In genomic region chr2:43000242-43001054, GRCh38 we compare ENCODE assay signal across 1 cellular context.
TF ChIP-seq lines count a peak whose summit lies in the region.

No MANE protein-coding gene starts in this region.

TF ChIP-seq in HepG2, 621 proteins besides CTCF, POLR2A, EP300 and RAD21 (continued from another document and continues in another):
- TF ChIP-seq SP5 (CRISPR knock-in tag; IDR thresholded peaks at IDR 0.05; ENCODE audit: borderline replicate concordance, low read depth) (no peak), ZBTB2 (CRISPR knock-in tag; IDR thresholded peaks at IDR 0.05; ENCODE audit: low read depth) (peak; percentile 78), ZMYM4 (CRISPR knock-in tag; IDR thresholded peaks at IDR 0.05) (0 out of 2 replicates have a peak, but pooled peaks have one; percentile 43), NPAS2 (CRISPR knock-in tag; IDR thresholded peaks at IDR 0.05; ENCODE audit: borderline replicate concordance) (no peak), ZFX (CRISPR knock-in tag; IDR thresholded peaks at IDR 0.05; ENCODE audit: low read depth) (peak; percentile 89), ZFP90 (CRISPR knock-in tag; IDR thresholded peaks at IDR 0.05; ENCODE audit: borderline replicate concordance) (0 out of 2 replicates have a peak, but pooled peaks have one; percentile 38), NFRKB (IDR thresholded peaks at IDR 0.05) (no peak), ZMAT3 (CRISPR knock-in tag; conservative IDR thresholded peaks at IDR 0.05) (no peak), ZFYVE20 (CRISPR knock-in tag; IDR thresholded peaks at IDR 0.05; ENCODE audit: borderline replicate concordance, low read depth) (no peak; the same call in 1 of the 2 replicates), ZNF773 (CRISPR knock-in tag; IDR thresholded peaks at IDR 0.05; ENCODE audit: borderline replicate concordance) (no peak), ZNF292 (CRISPR knock-in tag; IDR thresholded peaks at IDR 0.05; ENCODE audit: borderline replicate concordance, low read depth) (peak; percentile 52; the same call in 1 of the 2 replicates), ZHX1 (CRISPR knock-in tag; IDR thresholded peaks at IDR 0.05; ENCODE audit: low read depth) (peak; percentile 62; the same call in 1 of the 2 replicates), SIX4 (CRISPR knock-in tag; IDR thresholded peaks at IDR 0.05) (no peak), ZNF496 (CRISPR knock-in tag; IDR thresholded peaks at IDR 0.05; ENCODE audit: insufficient replicate concordance) (no peak), ATF7 (IDR thresholded peaks at IDR 0.05) (no peak), ATF7 (CRISPR knock-in tag; IDR thresholded peaks at IDR 0.05) (peak; percentile 59; the same call in 1 of the 2 replicates), KLF12 (CRISPR knock-in tag; IDR thresholded peaks at IDR 0.05; ENCODE audit: borderline replicate concordance) (no peak), ZNF430 (CRISPR knock-in tag; IDR thresholded peaks at IDR 0.05) (peak; percentile 44; the same call in 1 of the 2 replicates), ZNF460 (CRISPR knock-in tag; IDR thresholded peaks at IDR 0.05; ENCODE audit: borderline replicate concordance) (no peak), ZNF253 (CRISPR knock-in tag; IDR thresholded peaks at IDR 0.05; ENCODE audit: borderline replicate concordance) (peak; percentile 90; the same call in 1 of the 2 replicates), ADNP (CRISPR knock-in tag; IDR thresholded peaks at IDR 0.05) (no peak), RXRB (CRISPR knock-in tag; IDR thresholded peaks at IDR 0.05; ENCODE audit: borderline replicate concordance) (0 out of 2 replicates have a peak, but pooled peaks have one; percentile 49), NFATC3 (CRISPR knock-in tag; IDR thresholded peaks at IDR 0.05) (no peak), ZSCAN30 (CRISPR knock-in tag; IDR thresholded peaks at IDR 0.05) (no peak), ZBTB42 (CRISPR knock-in tag; IDR thresholded peaks at IDR 0.05) (no peak), ZNF747 (CRISPR knock-in tag; IDR thresholded peaks at IDR 0.05; ENCODE audit: borderline replicate concordance) (no peak), ZNF160 (CRISPR knock-in tag; IDR thresholded peaks at IDR 0.05) (no peak), BCL6 (CRISPR knock-in tag; IDR thresholded peaks at IDR 0.05) (no peak), ZNF275 (CRISPR knock-in tag; IDR thresholded peaks at IDR 0.05; ENCODE audit: borderline replicate concordance) (0 out of 2 replicates have a peak, but pooled peaks have one; percentile 41), KDM5B (CRISPR knock-in tag; IDR thresholded peaks at IDR 0.05; ENCODE audit: borderline replicate concordance) (peak; percentile 91; the same call in 1 of the 2 replicates), CENPX (CRISPR knock-in tag; IDR thresholded peaks at IDR 0.05) (no peak), HCFC1 (IDR thresholded peaks at IDR 0.05; ENCODE audit: low read depth, low read length) (no peak), RFXANK (CRISPR knock-in tag; IDR thresholded peaks at IDR 0.05) (no peak), FIP1L1 (IDR thresholded peaks at IDR 0.05; ENCODE audit: borderline replicate concordance, insufficient read depth, low read depth, low read length) (no peak)
- TF ChIP-seq, protein P1, sequence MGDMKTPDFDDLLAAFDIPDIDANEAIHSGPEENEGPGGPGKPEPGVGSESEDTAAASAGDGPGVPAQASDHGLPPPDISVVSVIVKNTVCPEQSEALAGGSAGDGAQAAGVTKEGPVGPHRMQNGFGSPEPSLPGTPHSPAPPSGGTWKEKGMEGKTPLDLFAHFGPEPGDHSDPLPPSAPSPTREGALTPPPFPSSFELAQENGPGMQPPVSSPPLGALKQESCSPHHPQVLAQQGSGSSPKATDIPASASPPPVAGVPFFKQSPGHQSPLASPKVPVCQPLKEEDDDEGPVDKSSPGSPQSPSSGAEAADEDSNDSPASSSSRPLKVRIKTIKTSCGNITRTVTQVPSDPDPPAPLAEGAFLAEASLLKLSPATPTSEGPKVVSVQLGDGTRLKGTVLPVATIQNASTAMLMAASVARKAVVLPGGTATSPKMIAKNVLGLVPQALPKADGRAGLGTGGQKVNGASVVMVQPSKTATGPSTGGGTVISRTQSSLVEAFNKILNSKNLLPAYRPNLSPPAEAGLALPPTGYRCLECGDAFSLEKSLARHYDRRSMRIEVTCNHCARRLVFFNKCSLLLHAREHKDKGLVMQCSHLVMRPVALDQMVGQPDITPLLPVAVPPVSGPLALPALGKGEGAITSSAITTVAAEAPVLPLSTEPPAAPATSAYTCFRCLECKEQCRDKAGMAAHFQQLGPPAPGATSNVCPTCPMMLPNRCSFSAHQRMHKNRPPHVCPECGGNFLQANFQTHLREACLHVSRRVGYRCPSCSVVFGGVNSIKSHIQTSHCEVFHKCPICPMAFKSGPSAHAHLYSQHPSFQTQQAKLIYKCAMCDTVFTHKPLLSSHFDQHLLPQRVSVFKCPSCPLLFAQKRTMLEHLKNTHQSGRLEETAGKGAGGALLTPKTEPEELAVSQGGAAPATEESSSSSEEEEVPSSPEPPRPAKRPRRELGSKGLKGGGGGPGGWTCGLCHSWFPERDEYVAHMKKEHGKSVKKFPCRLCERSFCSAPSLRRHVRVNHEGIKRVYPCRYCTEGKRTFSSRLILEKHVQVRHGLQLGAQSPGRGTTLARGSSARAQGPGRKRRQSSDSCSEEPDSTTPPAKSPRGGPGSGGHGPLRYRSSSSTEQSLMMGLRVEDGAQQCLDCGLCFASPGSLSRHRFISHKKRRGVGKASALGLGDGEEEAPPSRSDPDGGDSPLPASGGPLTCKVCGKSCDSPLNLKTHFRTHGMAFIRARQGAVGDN (CRISPR knock-in tag; IDR thresholded peaks at IDR 0.05), result peak; percentile 100
- TF ChIP-seq, protein P2, sequence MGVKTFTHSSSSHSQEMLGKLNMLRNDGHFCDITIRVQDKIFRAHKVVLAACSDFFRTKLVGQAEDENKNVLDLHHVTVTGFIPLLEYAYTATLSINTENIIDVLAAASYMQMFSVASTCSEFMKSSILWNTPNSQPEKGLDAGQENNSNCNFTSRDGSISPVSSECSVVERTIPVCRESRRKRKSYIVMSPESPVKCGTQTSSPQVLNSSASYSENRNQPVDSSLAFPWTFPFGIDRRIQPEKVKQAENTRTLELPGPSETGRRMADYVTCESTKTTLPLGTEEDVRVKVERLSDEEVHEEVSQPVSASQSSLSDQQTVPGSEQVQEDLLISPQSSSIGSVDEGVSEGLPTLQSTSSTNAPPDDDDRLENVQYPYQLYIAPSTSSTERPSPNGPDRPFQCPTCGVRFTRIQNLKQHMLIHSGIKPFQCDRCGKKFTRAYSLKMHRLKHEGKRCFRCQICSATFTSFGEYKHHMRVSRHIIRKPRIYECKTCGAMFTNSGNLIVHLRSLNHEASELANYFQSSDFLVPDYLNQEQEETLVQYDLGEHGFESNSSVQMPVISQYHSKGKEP (CRISPR knock-in tag; IDR thresholded peaks at IDR 0.05), result no peak
- TF ChIP-seq, protein P3, sequence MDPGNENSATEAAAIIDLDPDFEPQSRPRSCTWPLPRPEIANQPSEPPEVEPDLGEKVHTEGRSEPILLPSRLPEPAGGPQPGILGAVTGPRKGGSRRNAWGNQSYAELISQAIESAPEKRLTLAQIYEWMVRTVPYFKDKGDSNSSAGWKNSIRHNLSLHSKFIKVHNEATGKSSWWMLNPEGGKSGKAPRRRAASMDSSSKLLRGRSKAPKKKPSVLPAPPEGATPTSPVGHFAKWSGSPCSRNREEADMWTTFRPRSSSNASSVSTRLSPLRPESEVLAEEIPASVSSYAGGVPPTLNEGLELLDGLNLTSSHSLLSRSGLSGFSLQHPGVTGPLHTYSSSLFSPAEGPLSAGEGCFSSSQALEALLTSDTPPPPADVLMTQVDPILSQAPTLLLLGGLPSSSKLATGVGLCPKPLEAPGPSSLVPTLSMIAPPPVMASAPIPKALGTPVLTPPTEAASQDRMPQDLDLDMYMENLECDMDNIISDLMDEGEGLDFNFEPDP (CRISPR knock-in tag; conservative IDR thresholded peaks at IDR 0.05), result no peak
- TF ChIP-seq, protein P4, sequence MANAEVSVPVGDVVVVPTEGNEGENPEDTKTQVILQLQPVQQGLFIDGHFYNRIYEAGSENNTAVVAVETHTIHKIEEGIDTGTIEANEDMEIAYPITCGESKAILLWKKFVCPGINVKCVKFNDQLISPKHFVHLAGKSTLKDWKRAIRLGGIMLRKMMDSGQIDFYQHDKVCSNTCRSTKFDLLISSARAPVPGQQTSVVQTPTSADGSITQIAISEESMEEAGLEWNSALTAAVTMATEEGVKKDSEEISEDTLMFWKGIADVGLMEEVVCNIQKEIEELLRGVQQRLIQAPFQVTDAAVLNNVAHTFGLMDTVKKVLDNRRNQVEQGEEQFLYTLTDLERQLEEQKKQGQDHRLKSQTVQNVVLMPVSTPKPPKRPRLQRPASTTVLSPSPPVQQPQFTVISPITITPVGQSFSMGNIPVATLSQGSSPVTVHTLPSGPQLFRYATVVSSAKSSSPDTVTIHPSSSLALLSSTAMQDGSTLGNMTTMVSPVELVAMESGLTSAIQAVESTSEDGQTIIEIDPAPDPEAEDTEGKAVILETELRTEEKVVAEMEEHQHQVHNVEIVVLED (CRISPR knock-in tag; IDR thresholded peaks at IDR 0.05; ENCODE audit: borderline replicate concordance), result peak; percentile 53; the same call in 1 of the 2 replicates
- TF ChIP-seq, protein P5, sequence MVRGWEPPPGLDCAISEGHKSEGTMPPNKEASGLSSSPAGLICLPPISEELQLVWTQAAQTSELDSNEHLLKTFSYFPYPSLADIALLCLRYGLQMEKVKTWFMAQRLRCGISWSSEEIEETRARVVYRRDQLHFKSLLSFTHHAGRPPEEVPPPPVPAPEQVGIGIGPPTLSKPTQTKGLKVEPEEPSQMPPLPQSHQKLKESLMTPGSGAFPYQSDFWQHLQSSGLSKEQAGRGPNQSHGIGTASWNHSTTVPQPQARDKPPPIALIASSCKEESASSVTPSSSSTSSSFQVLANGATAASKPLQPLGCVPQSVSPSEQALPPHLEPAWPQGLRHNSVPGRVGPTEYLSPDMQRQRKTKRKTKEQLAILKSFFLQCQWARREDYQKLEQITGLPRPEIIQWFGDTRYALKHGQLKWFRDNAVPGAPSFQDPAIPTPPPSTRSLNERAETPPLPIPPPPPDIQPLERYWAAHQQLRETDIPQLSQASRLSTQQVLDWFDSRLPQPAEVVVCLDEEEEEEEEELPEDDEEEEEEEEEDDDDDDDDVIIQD (CRISPR knock-in tag; IDR thresholded peaks at IDR 0.05; ENCODE audit: low read depth), result 0 out of 2 replicates have a peak, but pooled peaks have one; percentile 11
- TF ChIP-seq, protein P6, sequence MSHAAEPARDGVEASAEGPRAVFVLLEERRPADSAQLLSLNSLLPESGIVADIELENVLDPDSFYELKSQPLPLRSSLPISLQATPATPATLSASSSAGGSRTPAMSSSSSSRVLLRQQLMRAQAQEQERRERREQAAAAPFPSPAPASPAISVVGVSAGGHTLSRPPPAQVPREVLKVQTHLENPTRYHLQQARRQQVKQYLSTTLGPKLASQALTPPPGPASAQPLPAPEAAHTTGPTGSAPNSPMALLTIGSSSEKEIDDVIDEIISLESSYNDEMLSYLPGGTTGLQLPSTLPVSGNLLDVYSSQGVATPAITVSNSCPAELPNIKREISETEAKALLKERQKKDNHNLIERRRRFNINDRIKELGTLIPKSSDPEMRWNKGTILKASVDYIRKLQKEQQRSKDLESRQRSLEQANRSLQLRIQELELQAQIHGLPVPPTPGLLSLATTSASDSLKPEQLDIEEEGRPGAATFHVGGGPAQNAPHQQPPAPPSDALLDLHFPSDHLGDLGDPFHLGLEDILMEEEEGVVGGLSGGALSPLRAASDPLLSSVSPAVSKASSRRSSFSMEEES (CRISPR knock-in tag; IDR thresholded peaks at IDR 0.05), result 0 out of 2 replicates have a peak, but pooled peaks have one; percentile 21
- TF ChIP-seq, protein P7, sequence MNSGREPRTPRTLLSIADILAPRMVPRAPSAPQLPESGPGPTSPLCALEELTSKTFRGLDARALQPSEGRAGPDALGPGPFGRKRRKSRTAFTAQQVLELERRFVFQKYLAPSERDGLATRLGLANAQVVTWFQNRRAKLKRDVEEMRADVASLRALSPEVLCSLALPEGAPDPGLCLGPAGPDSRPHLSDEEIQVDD (CRISPR knock-in tag; IDR thresholded peaks at IDR 0.05; ENCODE audit: borderline replicate concordance), result no peak
- TF ChIP-seq, protein P8, sequence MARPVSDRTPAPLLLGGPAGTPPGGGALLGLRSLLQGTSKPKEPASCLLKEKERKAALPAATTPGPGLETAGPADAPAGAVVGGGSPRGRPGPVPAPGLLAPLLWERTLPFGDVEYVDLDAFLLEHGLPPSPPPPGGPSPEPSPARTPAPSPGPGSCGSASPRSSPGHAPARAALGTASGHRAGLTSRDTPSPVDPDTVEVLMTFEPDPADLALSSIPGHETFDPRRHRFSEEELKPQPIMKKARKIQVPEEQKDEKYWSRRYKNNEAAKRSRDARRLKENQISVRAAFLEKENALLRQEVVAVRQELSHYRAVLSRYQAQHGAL (CRISPR knock-in tag; IDR thresholded peaks at IDR 0.05; ENCODE audit: not compliant biosample characterization), result no peak
